In genomic region chr3:183260167-183260904, GRCh38 we compare ENCODE assay signal across 13 cellular contexts. TPM values are rescaled to one million over a fixed set of nuclear protein-coding genes. Genes with fewer than 3 reads are reported as not detected.
DNase-seq lines count a peak whose midpoint lies in the region; ATAC-seq and TF ChIP-seq lines count a peak whose summit lies in the region.
"Had no signal": no experiment of that assay in that cellular context is flagged by ENCODE, and none has a peak within 500 bp of the region (broad histone marks: within the 10 kb centered on the region; RNA-seq: fewer than 3 reads in every experiment).

No MANE protein-coding gene starts in this region.

- H3K9me3 ChIP-seq in heart left ventricle, result no peaks in the 10 kb centered on the region
- H3K9me3 ChIP-seq: body of pancreas had no signal

- 0 out of 2 replicates have a peak, but pooled peaks have one; percentile 32 for TF ChIP-seq POLR2A in Raji (IDR thresholded peaks at IDR 0.05; ENCODE audit: insufficient read depth, low read depth, low read length)
- no peak for TF ChIP-seq POLR2A in heart left ventricle (IDR thresholded peaks at IDR 0.05)

- H3K4me3 ChIP-seq in heart left ventricle, result no peak overlapping the region
- H3K4me3 ChIP-seq: body of pancreas had no signal

- intact Hi-C loops in heart left ventricle (cut with DNase I), result no loop called here
- intact Hi-C loops in sciatic nerve (cut with DNase I), result no loop called here

- H3K36me3 ChIP-seq in heart left ventricle, result no peaks in the 10 kb centered on the region

- ATAC-seq in heart left ventricle (peak in 3 of 4 donors; percentile 55 to 73 (median 56)), sciatic nerve (peak; percentile 79), HG03521 (IDR thresholded peaks at IDR 0.05; ENCODE audit: unreplicated experiment) (no peak)
- ATAC-seq: body of pancreas had no signal

- H3K4me1 ChIP-seq in heart left ventricle, result peaks cover 0 to 51% (median 8%) of the 10 kb centered on the region in 12 donors

- no peak for TF ChIP-seq CTCF in heart left ventricle (IDR thresholded peaks at IDR 0.05)

- no peaks in the 10 kb centered on the region for H3K27me3 ChIP-seq in heart left ventricle
- H3K27me3 ChIP-seq: body of pancreas had no signal

- CTCF ChIA-PET in HEK293T (lab: Yijun Ruan, JAX), result no interaction called here

- peak overlapping the region in 1 of 12 donors; percentile 80 for H3K27ac ChIP-seq in heart left ventricle

- DNase-seq in GDM1 (lab: John Stamatoyannopoulos, UW) (peak; percentile 51), heart left ventricle (no peak), sciatic nerve (ENCODE audit: low spot score) (no peak), NCI-H2107 (lab: John Stamatoyannopoulos, UW) (no peak), AG20443 (ENCODE audit: low spot score) (no peak), HEK293T (ENCODE audit: extremely low spot score) (no peak)
- DNase-seq: activated T-cell treated with anti-CD3 and anti-CD28 coated beads, Interleukin-2, amount 50 U/mL, for 1 hour; CD4-positive, CD25-positive, alpha-beta regulatory T cell; foreskin melanocyte; NCI-H524 treated with DMSO at 0.1 percent for 48 hours had no signal

- POLR2A ChIA-PET in HEK293T (lab: Yijun Ruan, JAX), result no interaction called here

- 72 to 83% (median 76%) methylated on average over 7 of the region's 7 CpGs for WGBS in heart left ventricle, 4 donors

TF ChIP-seq in HEK293T, 16 proteins besides CTCF, POLR2A, EP300 and RAD21:
- TF ChIP-seq SP1 (IDR thresholded peaks at IDR 0.05) (no peak), L3MBTL2 (conservative IDR thresholded peaks at IDR 0.05) (no peak), HDGF (IDR thresholded peaks at IDR 0.05; ENCODE audit: borderline replicate concordance) (no peak), SUZ12 (IDR thresholded peaks at IDR 0.05) (no peak), TARDBP (IDR thresholded peaks at IDR 0.05) (no peak), ELF4 (IDR thresholded peaks at IDR 0.05) (no peak), LEF1 (IDR thresholded peaks at IDR 0.05; ENCODE audit: borderline replicate concordance) (no peak), NFRKB (IDR thresholded peaks at IDR 0.05) (no peak), CTBP1 (IDR thresholded peaks at IDR 0.05; ENCODE audit: borderline replicate concordance) (no peak), FOXK2 (IDR thresholded peaks at IDR 0.05) (no peak), FOXM1 (IDR thresholded peaks at IDR 0.05; ENCODE audit: borderline replicate concordance) (no peak), ZNF384 (IDR thresholded peaks at IDR 0.05) (no peak), FOXA1 (IDR thresholded peaks at IDR 0.05) (no peak), ARNT (IDR thresholded peaks at IDR 0.05) (no peak), BHLHE40 (IDR thresholded peaks at IDR 0.05; ENCODE audit: borderline replicate concordance) (no peak)
- TF ChIP-seq, protein P1, sequence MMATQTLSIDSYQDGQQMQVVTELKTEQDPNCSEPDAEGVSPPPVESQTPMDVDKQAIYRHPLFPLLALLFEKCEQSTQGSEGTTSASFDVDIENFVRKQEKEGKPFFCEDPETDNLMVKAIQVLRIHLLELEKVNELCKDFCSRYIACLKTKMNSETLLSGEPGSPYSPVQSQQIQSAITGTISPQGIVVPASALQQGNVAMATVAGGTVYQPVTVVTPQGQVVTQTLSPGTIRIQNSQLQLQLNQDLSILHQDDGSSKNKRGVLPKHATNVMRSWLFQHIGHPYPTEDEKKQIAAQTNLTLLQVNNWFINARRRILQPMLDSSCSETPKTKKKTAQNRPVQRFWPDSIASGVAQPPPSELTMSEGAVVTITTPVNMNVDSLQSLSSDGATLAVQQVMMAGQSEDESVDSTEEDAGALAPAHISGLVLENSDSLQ (IDR thresholded peaks at IDR 0.05), result no peak
TF ChIP-seq in HEK293T: peak in this region for 0.

RNA-seq across cellular contexts. Expression of gene B3GNT5, which starts 7.3 kb away (rescaled TPM):
- 10 to 100 TPM in 1 of 9 donors, 1 to 10 TPM in 7, under 1 TPM in 1; 0.87 to 12.3 (median 3.6) TPM for total RNA-seq in heart left ventricle
- polyA plus RNA-seq in heart left ventricle, result 1 to 10 TPM; 1.1 to 3.0 TPM
- 30.3 TPM for total RNA-seq in sciatic nerve
